ENCODE assay signal across 32 cellular contexts in the genomic region with DNA sequence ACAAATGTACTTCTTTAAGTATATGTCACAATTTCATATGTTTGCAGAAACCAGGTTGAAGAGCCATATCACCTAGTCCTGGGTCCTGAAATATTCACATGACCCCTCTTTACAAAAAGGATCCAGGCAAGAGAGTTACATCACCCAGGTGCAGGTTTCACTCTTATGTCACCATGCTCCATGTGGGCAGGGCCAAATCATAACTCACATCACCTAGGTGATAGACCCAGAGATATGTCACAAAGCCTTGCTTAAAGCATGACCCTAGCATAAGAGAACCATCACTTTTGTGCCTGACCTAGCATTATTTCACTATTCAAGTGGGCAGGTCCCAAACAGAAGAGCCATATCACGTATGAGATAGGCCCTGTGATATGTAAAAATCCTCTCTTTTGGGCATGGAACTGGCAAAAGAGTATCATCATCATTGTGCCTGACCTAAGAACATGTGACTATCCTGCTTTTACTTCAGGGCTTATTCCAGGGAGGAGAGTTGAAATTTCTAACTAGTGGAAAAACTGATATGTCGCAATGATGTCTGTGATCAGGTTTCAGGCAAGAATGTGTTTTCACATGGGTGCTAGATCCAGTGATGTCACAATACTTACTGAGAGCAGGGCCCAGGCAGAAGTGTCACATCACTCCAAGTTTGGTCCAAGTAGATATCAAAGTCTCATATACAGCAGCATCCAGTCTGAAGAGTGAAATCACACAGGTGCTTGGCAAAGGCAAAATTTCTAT.
DNase-seq lines count a peak whose midpoint lies in the region; ATAC-seq, FAIRE-seq and TF ChIP-seq lines count a peak whose summit lies in the region.
"Had no signal": no experiment of that assay in that cellular context is flagged by ENCODE, and none has a peak within 500 bp of the region (broad histone marks: within the 10 kb centered on the region; RNA-seq: fewer than 3 reads in every experiment).

No MANE protein-coding gene starts in this region.

- H2BK12ac ChIP-seq in mesenchymal stem cell (ENCODE audit: low read length in 2 of 2) = no peak overlapping the region

- H3K36me3 ChIP-seq in bronchial epithelial cell (ENCODE audit: control insufficient read depth, insufficient read depth, low read length) (no peaks in the 10 kb centered on the region), mesenchymal stem cell (ENCODE audit: control insufficient read depth in 1 of 2, insufficient read depth in 2 of 2, low read depth in 1 of 2, low read length in 2 of 2) (no peaks in the 10 kb centered on the region), heart right ventricle (no peaks in the 10 kb centered on the region)
- H3K36me3 ChIP-seq: adrenal gland, brain microvascular endothelial cell, tibial nerve had no signal

- no peak overlapping the region for H3K27ac Mint-ChIP-seq in activated CD4-positive, alpha-beta T cell treated with anti-CD3 and anti-CD28 coated beads for 36 hours
- no peak overlapping the region for H3K27ac Mint-ChIP-seq in activated CD4-positive, alpha-beta T cell treated with anti-CD3 and anti-CD28 coated beads, Interleukin-2, amount 10 ng/mL, durations not matched to agents 7 days and 5 days
- H3K27ac Mint-ChIP-seq: activated T-cell treated with anti-CD3 and anti-CD28 coated beads, Interleukin-2, amount 50 U/mL, for 24 hours; CD8-positive, alpha-beta memory T cell; H9; naive B cell; T-helper 1 cell treated with Interleukin-12 subunit alpha and Interleukin-12 subunit beta and Interleukin-4 antibody, amounts not matched to agents 30 μg/mL and 1 μg/mL, for 36 hours had no signal

- POLR2A ChIA-PET in activated CD4-positive, alpha-beta T cell treated with anti-CD3 and anti-CD28 coated beads for 36 hours (lab: Charles Lee) = no interaction called here
- POLR2A ChIA-PET in activated CD4-positive, alpha-beta T cell treated with anti-CD3 and anti-CD28 coated beads, Interleukin-2, amount 10 ng/mL, durations not matched to agents 7 days and 5 days (lab: Charles Lee) = no interaction called here

- H3K4me3 Mint-ChIP-seq in activated CD4-positive, alpha-beta T cell treated with anti-CD3 and anti-CD28 coated beads for 36 hours = no peak overlapping the region
- H3K4me3 Mint-ChIP-seq in activated CD4-positive, alpha-beta T cell treated with anti-CD3 and anti-CD28 coated beads, Interleukin-2, amount 10 ng/mL, durations not matched to agents 7 days and 5 days = no peak overlapping the region
- H3K4me3 Mint-ChIP-seq: activated T-cell treated with anti-CD3 and anti-CD28 coated beads, Interleukin-2, amount 50 U/mL, for 24 hours; CD8-positive, alpha-beta memory T cell; H9; naive B cell; T-helper 1 cell treated with Interleukin-12 subunit alpha and Interleukin-12 subunit beta and Interleukin-4 antibody, amounts not matched to agents 30 μg/mL and 1 μg/mL, for 36 hours had no signal

- H2AFZ ChIP-seq in mesenchymal stem cell (ENCODE audit: low read depth, low read length) = no peak overlapping the region

- H3K4me1 ChIP-seq in mesenchymal stem cell (ENCODE audit: control insufficient read depth, insufficient read depth, low read depth, low read length) (no peaks in the 10 kb centered on the region), heart right ventricle (no peaks in the 10 kb centered on the region)
- H3K4me1 ChIP-seq: adrenal gland, psoas muscle, tibial nerve had no signal

- no peak for FAIRE-seq in bronchial epithelial cell (lab: Jason Lieb, UNC)
- FAIRE-seq: colon, GM19239 had no signal

- 57% methylated on average over 2 of the region's 2 CpGs for WGBS in mesenchymal stem cell
- 83 to 95% methylated on average over 2 of the region's 2 CpGs for whole genome bisulfite sequencing in heart right ventricle, 2 donors

- DNase-seq in activated CD4-positive, alpha-beta T cell treated with anti-CD3 and anti-CD28 coated beads for 36 hours = no peak
- DNase-seq in activated CD4-positive, alpha-beta T cell treated with anti-CD3 and anti-CD28 coated beads, Interleukin-2, amount 10 ng/mL, durations not matched to agents 7 days and 5 days = no peak
- DNase-seq in H4 (ENCODE audit: low spot score) = peak; percentile 25
- peak; percentile 77 for DNase-seq in bronchial epithelial cell (ENCODE audit: low read depth)
- peak; percentile 42 for DNase-seq in mesenchymal stem cell
- no peak for DNase-seq in stimulated activated naive CD4-positive, alpha-beta T cell treated with Interleukin-2 at 50 U/mL for 16 hours (lab: John Stamatoyannopoulos, UW)
- no peak for DNase-seq in heart right ventricle
- DNase-seq: activated CD4-positive, alpha-beta T cell treated with anti-CD3 and anti-CD28 coated beads for 1 hour; activated gamma-delta T cell treated with Interleukin-2 at 50 U/mL for 16 hours; activated T-cell treated with anti-CD3 and anti-CD28 coated beads, Interleukin-2, amount 50 U/mL, for 24 hours; AML-193; brain microvascular endothelial cell; CD8-positive, alpha-beta memory T cell; DMS153; effector CD4-positive, alpha-beta T cell; erythroblast; H9; Karpas-422; naive B cell; NCI-H446 treated with DMSO at 0.1 percent for 48 hours; psoas muscle had no signal

- H2BK5ac ChIP-seq in mesenchymal stem cell (ENCODE audit: low read depth, low read length, poor library complexity, severe bottlenecking) = no peak overlapping the region

- H3K27me3 Mint-ChIP-seq in activated CD4-positive, alpha-beta T cell treated with anti-CD3 and anti-CD28 coated beads for 36 hours = no peaks in the 10 kb centered on the region
- H3K27me3 Mint-ChIP-seq in activated CD4-positive, alpha-beta T cell treated with anti-CD3 and anti-CD28 coated beads, Interleukin-2, amount 10 ng/mL, durations not matched to agents 7 days and 5 days = no peaks in the 10 kb centered on the region
- H3K27me3 Mint-ChIP-seq: activated T-cell treated with anti-CD3 and anti-CD28 coated beads, Interleukin-2, amount 50 U/mL, for 24 hours; CD8-positive, alpha-beta memory T cell; naive B cell had no signal

- no peak overlapping the region for H3K9ac ChIP-seq in mesenchymal stem cell (ENCODE audit: low read length)

- ATAC-seq in activated CD4-positive, alpha-beta T cell treated with anti-CD3 and anti-CD28 coated beads for 36 hours = peak; percentile 6
- ATAC-seq in HG03565 (IDR thresholded peaks at IDR 0.05; ENCODE audit: unreplicated experiment) (no peak), heart right ventricle (no peak)
- ATAC-seq: left lobe of liver, psoas muscle had no signal

- CTCF ChIA-PET in activated CD4-positive, alpha-beta T cell treated with anti-CD3 and anti-CD28 coated beads for 36 hours (lab: Charles Lee) = no interaction called here
- CTCF ChIA-PET in activated CD4-positive, alpha-beta T cell treated with anti-CD3 and anti-CD28 coated beads, Interleukin-2, amount 10 ng/mL, durations not matched to agents 7 days and 5 days (lab: Charles Lee) = no interaction called here

- peaks cover 5% of the 10 kb centered on the region for H3K4me1 Mint-ChIP-seq in activated CD4-positive, alpha-beta T cell treated with anti-CD3 and anti-CD28 coated beads for 36 hours
- no peaks in the 10 kb centered on the region for H3K4me1 Mint-ChIP-seq in activated CD4-positive, alpha-beta T cell treated with anti-CD3 and anti-CD28 coated beads, Interleukin-2, amount 10 ng/mL, durations not matched to agents 7 days and 5 days
- H3K4me1 Mint-ChIP-seq: CD8-positive, alpha-beta memory T cell; H9; naive B cell had no signal

- H3K18ac ChIP-seq in mesenchymal stem cell (ENCODE audit: low read depth in 1 of 2, low read length in 2 of 2) = no peak overlapping the region

- intact Hi-C loops in activated CD4-positive, alpha-beta T cell treated with anti-CD3 and anti-CD28 coated beads for 36 hours (cut with DNase I, micrococcal nuclease) = no loop called here
- intact Hi-C loops in heart right ventricle (cut with DNase I) = no loop called here

- no peak overlapping the region for H3K4me2 ChIP-seq in mesenchymal stem cell (ENCODE audit: low read length, poor library complexity, severe bottlenecking)

- H2BK120ac ChIP-seq in mesenchymal stem cell (ENCODE audit: low read depth, low read length) = no peak overlapping the region

- H3K27ac ChIP-seq in mesenchymal stem cell (ENCODE audit: low read length, poor library complexity, severe bottlenecking) (no peak overlapping the region), heart right ventricle (no peak overlapping the region)
- H3K27ac ChIP-seq: 22Rv1, adrenal gland, brain microvascular endothelial cell, HL-60, psoas muscle, SK-N-MC, skin epidermis, tibial nerve had no signal

- H3K14ac ChIP-seq in mesenchymal stem cell (ENCODE audit: low read length in 2 of 2) = no peak overlapping the region

- H3K9me3 Mint-ChIP-seq in activated CD4-positive, alpha-beta T cell treated with anti-CD3 and anti-CD28 coated beads for 36 hours (ENCODE audit: low read depth) = no peaks in the 10 kb centered on the region
- no peaks in the 10 kb centered on the region for H3K9me3 Mint-ChIP-seq in activated CD4-positive, alpha-beta T cell treated with anti-CD3 and anti-CD28 coated beads, Interleukin-2, amount 10 ng/mL, durations not matched to agents 7 days and 5 days
- H3K9me3 Mint-ChIP-seq: activated T-cell treated with anti-CD3 and anti-CD28 coated beads, Interleukin-2, amount 50 U/mL, for 24 hours; CD8-positive, alpha-beta memory T cell; H9; naive B cell; T-helper 1 cell treated with Interleukin-12 subunit alpha and Interleukin-12 subunit beta and Interleukin-4 antibody, amounts not matched to agents 30 μg/mL and 1 μg/mL, for 36 hours had no signal

- H2BK15ac ChIP-seq in mesenchymal stem cell (ENCODE audit: low read depth, poor library complexity, severe bottlenecking) = no peak overlapping the region

- no peak for TF ChIP-seq CTCF in bronchial epithelial cell (IDR thresholded peaks at IDR 0.05; ENCODE audit: insufficient read depth, low read length, severe bottlenecking)
- TF ChIP-seq CTCF in heart right ventricle (IDR thresholded peaks at IDR 0.05) = no peak

- no peak overlapping the region for H3K4me3 ChIP-seq in bronchial epithelial cell (ENCODE audit: low read depth, low read length)
- H3K4me3 ChIP-seq in mesenchymal stem cell (ENCODE audit: insufficient read depth in 1 of 2, low read depth in 1 of 2, low read length in 2 of 2) = no peak overlapping the region
- no peak overlapping the region for H3K4me3 ChIP-seq in heart right ventricle
- H3K4me3 ChIP-seq: adrenal gland, psoas muscle, SK-N-MC, skin epidermis, tibial nerve had no signal

- H4K91ac ChIP-seq in mesenchymal stem cell (ENCODE audit: low read length) = no peak overlapping the region

- no peak overlapping the region for H3K23ac ChIP-seq in mesenchymal stem cell (ENCODE audit: low read length in 2 of 2)

- H3K9me3 ChIP-seq in mesenchymal stem cell (ENCODE audit: control insufficient read depth, low read length) (no peaks in the 10 kb centered on the region), heart right ventricle (no peaks in the 10 kb centered on the region)
- H3K9me3 ChIP-seq: adrenal gland, psoas muscle, tibial nerve had no signal

- no peak overlapping the region for H4K8ac ChIP-seq in mesenchymal stem cell (ENCODE audit: low read length)

- no peak overlapping the region for H3K4ac ChIP-seq in mesenchymal stem cell (ENCODE audit: low read depth in 1 of 2, low read length in 2 of 2)

- H3K79me1 ChIP-seq in mesenchymal stem cell (replicated peaks; ENCODE audit: low read length, poor library complexity, severe bottlenecking) = no peaks in the 10 kb centered on the region

- no peaks in the 10 kb centered on the region for H3K36me3 Mint-ChIP-seq in activated CD4-positive, alpha-beta T cell treated with anti-CD3 and anti-CD28 coated beads for 36 hours (ENCODE audit: low read depth)
- H3K36me3 Mint-ChIP-seq in activated CD4-positive, alpha-beta T cell treated with anti-CD3 and anti-CD28 coated beads, Interleukin-2, amount 10 ng/mL, durations not matched to agents 7 days and 5 days (ENCODE audit: low read depth) = no peaks in the 10 kb centered on the region
- H3K36me3 Mint-ChIP-seq: CD8-positive, alpha-beta memory T cell; naive B cell had no signal

- H3K27me3 ChIP-seq in bronchial epithelial cell (ENCODE audit: control insufficient read depth, insufficient read depth, low read length) = no peaks in the 10 kb centered on the region
- no peaks in the 10 kb centered on the region for H3K27me3 ChIP-seq in mesenchymal stem cell (ENCODE audit: control insufficient read depth in 1 of 2, insufficient read depth in 1 of 2, low read length in 2 of 2)
- no peaks in the 10 kb centered on the region for H3K27me3 ChIP-seq in heart right ventricle
- H3K27me3 ChIP-seq: adrenal gland, brain microvascular endothelial cell, tibial nerve had no signal

- no peak overlapping the region for H2AK5ac ChIP-seq in mesenchymal stem cell (ENCODE audit: low read length, severe bottlenecking)

Comparison
In these comparisons a context has a peak if more than half of its experiments do, and no peak if none do; other contexts are left out.
1. DNase-seq: peak in H4 (single experiment), bronchial epithelial cell (single experiment) and mesenchymal stem cell (single experiment); none in activated CD4-positive, alpha-beta T cell treated with anti-CD3 and anti-CD28 coated beads for 36 hours (single experiment), activated CD4-positive, alpha-beta T cell treated with anti-CD3 and anti-CD28 coated beads, Interleukin-2, amount 10 ng/mL, durations not matched to agents 7 days and 5 days (single experiment), stimulated activated naive CD4-positive, alpha-beta T cell treated with Interleukin-2 at 50 U/mL for 16 hours (single experiment) and heart right ventricle (0 of 2).